10 cellular contexts compared by ENCODE assay signal in genomic region chr13:97275265-97275664, GRCh38. TPM values are rescaled to one million over a fixed set of nuclear protein-coding genes. Genes with fewer than 3 reads are reported as not detected.
DNase-seq lines count a peak whose midpoint lies in the region; ATAC-seq and TF ChIP-seq lines count a peak whose summit lies in the region.
"Had no signal": no experiment of that assay in that cellular context is flagged by ENCODE, and none has a peak within 500 bp of the region (broad histone marks: within the 10 kb centered on the region; RNA-seq: fewer than 3 reads in every experiment).

No MANE protein-coding gene starts in this region.

- peaks cover 37 to 77% of the 10 kb centered on the region in 2 donors for H3K4me1 ChIP-seq in adrenal gland (replicated peaks in 1 of 2)
- H3K4me1 ChIP-seq in heart left ventricle = peaks cover 6 to 86% (median 76%) of the 10 kb centered on the region in 12 donors
- H3K4me1 ChIP-seq in gastrocnemius medialis = peaks cover 72 to 76% of the 10 kb centered on the region in 2 donors

- H3K27me3 ChIP-seq in adrenal gland (no peaks in the 10 kb centered on the region), heart left ventricle (no peaks in the 10 kb centered on the region), gastrocnemius medialis (no peaks in the 10 kb centered on the region)

- no peak for TF ChIP-seq POLR2A in adrenal gland (IDR thresholded peaks at IDR 0.05)
- TF ChIP-seq POLR2A in heart left ventricle (IDR thresholded peaks at IDR 0.05) = no peak
- TF ChIP-seq POLR2A in gastrocnemius medialis (IDR thresholded peaks at IDR 0.05) = no peak

- no peaks in the 10 kb centered on the region for H3K9me3 ChIP-seq in adrenal gland (replicated peaks in 1 of 3)
- no peaks in the 10 kb centered on the region for H3K9me3 ChIP-seq in heart left ventricle
- H3K9me3 ChIP-seq in gastrocnemius medialis = no peaks in the 10 kb centered on the region

- WGBS in adrenal gland, 4 donors = 19 to 28% (median 23%) methylated on average over 4 of the region's 4 CpGs
- 12 to 30% (median 17%) methylated on average over 4 of the region's 4 CpGs for WGBS in heart left ventricle, 4 donors

- TF ChIP-seq CTCF in adrenal gland (IDR thresholded peaks at IDR 0.05) = no peak
- TF ChIP-seq CTCF in heart left ventricle (IDR thresholded peaks at IDR 0.05) = no peak
- no peak for TF ChIP-seq CTCF in gastrocnemius medialis (IDR thresholded peaks at IDR 0.05 in 4 of 5, conservative IDR thresholded peaks at IDR 0.05 in 1 of 5)

- H3K36me3 ChIP-seq in adrenal gland (replicated peaks in 1 of 2) (peaks cover 0 to 13% of the 10 kb centered on the region in 2 donors), heart left ventricle (peaks cover 0 to 24% (median 14%) of the 10 kb centered on the region in 9 donors), gastrocnemius medialis (peaks cover 0 to 8% of the 10 kb centered on the region in 2 donors)

- no peak overlapping the region for H3K4me3 ChIP-seq in adrenal gland
- H3K4me3 ChIP-seq in heart left ventricle = no peak overlapping the region
- no peak overlapping the region for H3K4me3 ChIP-seq in gastrocnemius medialis

- intact Hi-C loops in adrenal gland (cut with DNase I) = no loop called here
- intact Hi-C loops in heart left ventricle (cut with DNase I) = loop anchor here in 2 of 10 donors (10.0 kb wide), 2 partner anchors 50 to 60 kb away; partner anchors contain the start of gene MBNL2 (in 2 of the 2)
- intact Hi-C loops in gastrocnemius medialis (cut with DNase I; ENCODE audit: low total_unique reads) = no loop called here

- in situ Hi-C loops in gastrocnemius medialis (cut with MboI; ENCODE audit: low sequenced_read_pairs in 4 of 4) = no loop called here

- ATAC-seq in heart left ventricle (peak in 3 of 4 donors; percentile 40 to 75 (median 55)), gastrocnemius medialis (peak; percentile 49 to 59), GM18520 (IDR thresholded peaks at IDR 0.05; ENCODE audit: unreplicated experiment) (no peak), HG02678 (IDR thresholded peaks at IDR 0.05; ENCODE audit: unreplicated experiment) (no peak)

- H3K27ac ChIP-seq in adrenal gland (peak overlapping the region in 4 of 5 donors; percentile 4 to 67 (median 32)), heart left ventricle (peak overlapping the region in 10 of 12 donors; percentile 14 to 75 (median 52)), gastrocnemius medialis (peak overlapping the region; percentile 57 to 74 (median 66))

- peak; percentile 68 for DNase-seq in GM04503 (ENCODE audit: low read depth)
- DNase-seq in adrenal gland = peak in 3 of 7 donors; percentile 49 to 63 (median 50)
- DNase-seq in heart left ventricle = peak in 1 of 5 donors; percentile 33
- DNase-seq in gastrocnemius medialis = no peak
- DNase-seq in activated effector memory CD4-positive, alpha-beta T cell treated with Interleukin-2 at 50 U/mL for 16 hours = no peak
- no peak for DNase-seq in stimulated activated CD4-positive, alpha-beta T cell treated with anti-CD3 and anti-CD28 coated beads, Interleukin-4, amount 100 ng/mL, for 24 hours
- DNase-seq: activated CD4-positive, CD25-positive, alpha-beta regulatory T cell; NCI-H510A treated with DMSO at 0.1 percent for 48 hours had no signal

RNA-seq across cellular contexts. Expression of gene MBNL2, which starts 53.1 kb away (rescaled TPM):
- total RNA-seq in adrenal gland (100 to 1,000 TPM; 102 to 250 (median 163) TPM), heart left ventricle (100 to 1,000 TPM in 1 of 9 donors, 10 to 100 TPM in 8; 59.4 to 100 (median 83.1) TPM), gastrocnemius medialis (10 to 100 TPM; 47.9 to 92.0 (median 71.3) TPM)
- polyA plus RNA-seq in adrenal gland (100 to 1,000 TPM in 1 of 3 donors, 10 to 100 TPM in 2; 29.2 to 119 (median 40.2) TPM), heart left ventricle (10 to 100 TPM; 18.5 to 41.9 TPM)

Comparison
In these comparisons a context has a peak if more than half of its experiments do, and no peak if none do; other contexts are left out.
1. ATAC-seq: peak in heart left ventricle (3 of 4) and gastrocnemius medialis (2 of 2); none in GM18520 (single experiment) and HG02678 (single experiment).
2. Peak in every context shown above with its lines, with median percentiles within 50 percentile points of each other: H3K27ac ChIP-seq.